Comparison of ENCODE assay signal across 1 cellular context in genomic region chr6:26570027-26570809, GRCh38.
TF ChIP-seq lines count a peak whose summit lies in the region.

No MANE protein-coding gene starts in this region.

TF ChIP-seq in GM12878, 131 proteins besides CTCF, POLR2A, EP300 and RAD21:
- TF ChIP-seq MLLT1 (IDR thresholded peaks at IDR 0.05) (peak; percentile 51; the same call in 1 of the 2 replicates), IKZF1 (conservative IDR thresholded peaks at IDR 0.05) (no peak)
